ENCODE assay signal across 15 cellular contexts in genomic region chr7:157406971-157407370, GRCh38.
DNase-seq lines count a peak whose midpoint lies in the region; ATAC-seq, FAIRE-seq and TF ChIP-seq lines count a peak whose summit lies in the region.
"Had no signal": no experiment of that assay in that cellular context is flagged by ENCODE, and none has a peak within 500 bp of the region (broad histone marks: within the 10 kb centered on the region; RNA-seq: fewer than 3 reads in every experiment).

No MANE protein-coding gene starts in this region.

- no peaks in the 10 kb centered on the region for H3K9me2 ChIP-seq in SK-N-SH

- H3K4me1 ChIP-seq in SK-N-SH (ENCODE audit: control insufficient read depth in 1 of 2, insufficient read depth in 2 of 2, low read depth in 1 of 2, low read length in 1 of 2) (peaks cover 0 to 29% of the 10 kb centered on the region in 2 experiments; a peak in 2 of 4 replicates), kidney (ENCODE audit: control insufficient read depth in 1 of 2, insufficient read depth in 1 of 2, low read depth in 1 of 2, low read length in 2 of 2) (no peaks in the 10 kb centered on the region)

- POLR2A ChIA-PET in SK-N-SH (lab: Yijun Ruan, JAX): no interaction called here

- no peak for FAIRE-seq in kidney (lab: Jason Lieb, UNC)
- FAIRE-seq: GM12892, GM19239 had no signal

- no peak for TF ChIP-seq RAD21 in SK-N-SH (IDR thresholded peaks at IDR 0.05; ENCODE audit: low read length)

- H3K4me2 ChIP-seq in SK-N-SH: no peak overlapping the region

- CTCF ChIA-PET in SK-N-SH (lab: Yijun Ruan, JAX): interaction anchor here (0.7 to 5.9 kb wide), 12 partner anchors 12 to 134 kb away, joined by 3 to 56 read pairs (median 3); no protein-coding TSS in a partner anchor

- no peak overlapping the region for H2AFZ ChIP-seq in SK-N-SH (ENCODE audit: low read depth)

- no peak for TF ChIP-seq EP300 in SK-N-SH (IDR thresholded peaks at IDR 0.05; ENCODE audit: borderline replicate concordance in 1 of 2, low read depth in 1 of 2, low read length in 1 of 2)

- H4K20me1 ChIP-seq in SK-N-SH (ENCODE audit: insufficient read depth): peaks cover 42% of the 10 kb centered on the region

- DNase-seq in SK-N-SH (peak; percentile 49), H7 (peak; percentile 61), kidney (peak; percentile 67), posterior vena cava (ENCODE audit: low spot score) (peak; percentile 41), brain microvascular endothelial cell (no peak), activated gamma-delta T cell treated with Interleukin-2 at 50 U/mL for 16 hours (no peak)
- no peak for DNase-seq in activated naive CD4-positive, alpha-beta T cell treated with Interleukin-2 at 50 U/mL for 16 hours
- DNase-seq: CD8-positive, alpha-beta T cell; COR-L47; DND-41; GDM1 had no signal

- ATAC-seq in SK-N-SH treated with all-trans-retinoic acid at 6 μM for 48 hours: no peak
- ATAC-seq: CD8-positive, alpha-beta T cell had no signal

- peaks cover 23% of the 10 kb centered on the region for H3F3A ChIP-seq in SK-N-SH (replicated peaks; ENCODE audit: insufficient read depth)

- H3K27me3 ChIP-seq in SK-N-SH (ENCODE audit: insufficient read depth): no peaks in the 10 kb centered on the region
- H3K27me3 ChIP-seq in H7 (ENCODE audit: control insufficient read depth, insufficient read depth, low read length): no peaks in the 10 kb centered on the region
- H3K27me3 ChIP-seq in brain microvascular endothelial cell (replicated peaks): no peaks in the 10 kb centered on the region

- H3K9me3 ChIP-seq in SK-N-SH: no peaks in the 10 kb centered on the region
- no peaks in the 10 kb centered on the region for H3K9me3 ChIP-seq in kidney (ENCODE audit: control insufficient read depth in 1 of 2, low read length in 2 of 2)

- H3K4me3 ChIP-seq in SK-N-SH (ENCODE audit: low read depth in 2 of 2, low read length in 1 of 2) (no peak overlapping the region), H7 (ENCODE audit: insufficient read depth, low read depth, low read length) (no peak overlapping the region), kidney (ENCODE audit: low read length in 2 of 2) (no peak overlapping the region), brain microvascular endothelial cell (ENCODE audit: low read depth, low read length) (no peak overlapping the region)

- intact Hi-C loops in kidney (cut with DNase I): no loop called here
- intact Hi-C loops in posterior vena cava (cut with DNase I): no loop called here

- H3K36me3 ChIP-seq in SK-N-SH (replicated peaks in 1 of 2; ENCODE audit: control insufficient read depth in 1 of 2, insufficient read depth in 2 of 2, low read length in 1 of 2): peaks cover 16 to 54% of the 10 kb centered on the region in 2 experiments
- H3K36me3 ChIP-seq in H7 (replicated peaks; ENCODE audit: control insufficient read depth, insufficient read depth, low read length): peaks cover 10% of the 10 kb centered on the region
- no peaks in the 10 kb centered on the region for H3K36me3 ChIP-seq in kidney (ENCODE audit: control insufficient read depth in 1 of 2, insufficient read depth in 2 of 2, low read length in 2 of 2)
- peaks cover 20% of the 10 kb centered on the region for H3K36me3 ChIP-seq in brain microvascular endothelial cell (replicated peaks)

- in situ Hi-C loops in brain microvascular endothelial cell (cut with HindIII; ENCODE audit: low pct_ligation_motif_present, low sequenced_read_pairs): no loop called here

- TF ChIP-seq CTCF in SK-N-SH (IDR thresholded peaks at IDR 0.05) (no peak), kidney (IDR thresholded peaks at IDR 0.05; ENCODE audit: borderline replicate concordance, extremely low read depth, insufficient read depth) (no peak), brain microvascular endothelial cell (IDR thresholded peaks at IDR 0.05; ENCODE audit: low read depth, low read length, missing control alignments) (no peak)

- no peak overlapping the region for H3K9ac ChIP-seq in SK-N-SH
- H3K9ac ChIP-seq in kidney (ENCODE audit: low read length in 2 of 2): no peak overlapping the region

- peaks cover 15% of the 10 kb centered on the region; the same call in 1 of the 2 replicates for H3K79me2 ChIP-seq in SK-N-SH (ENCODE audit: insufficient read depth)

- 94% methylated on average over 20 of the region's 22 CpGs for WGBS in SK-N-SH (ENCODE audit: low lambda C conversion rate)

- H3K27ac ChIP-seq in SK-N-SH (ENCODE audit: low read depth in 2 of 2, low read length in 1 of 2) (no peak overlapping the region; a peak in 1 of 4 replicates), kidney (ENCODE audit: low read depth in 2 of 2, low read length in 2 of 2) (no peak overlapping the region), brain microvascular endothelial cell (no peak overlapping the region)
- H3K27ac ChIP-seq: 22Rv1 had no signal

TF ChIP-seq in SK-N-SH, 30 proteins besides CTCF, POLR2A, EP300 and RAD21:
- no peak for TF ChIP-seq MEF2A (IDR thresholded peaks at IDR 0.05; ENCODE audit: borderline replicate concordance, low read depth)
- TF ChIP-seq FOXM1 (IDR thresholded peaks at IDR 0.05; ENCODE audit: low read depth): no peak
- no peak for TF ChIP-seq SMC3 (IDR thresholded peaks at IDR 0.05; ENCODE audit: low read depth, low read length)
- TF ChIP-seq RFX5 (IDR thresholded peaks at IDR 0.05; ENCODE audit: low read length): no peak
- no peak for TF ChIP-seq FOSL2 (IDR thresholded peaks at IDR 0.05; ENCODE audit: borderline replicate concordance, low read depth)
- TF ChIP-seq, protein P1, sequence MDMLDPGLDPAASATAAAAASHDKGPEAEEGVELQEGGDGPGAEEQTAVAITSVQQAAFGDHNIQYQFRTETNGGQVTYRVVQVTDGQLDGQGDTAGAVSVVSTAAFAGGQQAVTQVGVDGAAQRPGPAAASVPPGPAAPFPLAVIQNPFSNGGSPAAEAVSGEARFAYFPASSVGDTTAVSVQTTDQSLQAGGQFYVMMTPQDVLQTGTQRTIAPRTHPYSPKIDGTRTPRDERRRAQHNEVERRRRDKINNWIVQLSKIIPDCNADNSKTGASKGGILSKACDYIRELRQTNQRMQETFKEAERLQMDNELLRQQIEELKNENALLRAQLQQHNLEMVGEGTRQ (IDR thresholded peaks at IDR 0.05; ENCODE audit: borderline replicate concordance, low read depth, low read length): no peak
- no peak for TF ChIP-seq NRF1 (IDR thresholded peaks at IDR 0.05; ENCODE audit: low read depth, low read length)

TF ChIP-seq in SK-N-SH treated with all-trans-retinoic acid at 6 μM for 48 hours, 23 proteins besides CTCF, POLR2A, EP300 and RAD21 (continues in another document):
- TF ChIP-seq OSR1 (CRISPR knock-in tag; IDR thresholded peaks at IDR 0.05): no peak
- no peak for TF ChIP-seq PPARA (CRISPR knock-in tag; IDR thresholded peaks at IDR 0.05; ENCODE audit: borderline replicate concordance)
- no peak for TF ChIP-seq ESRRG (CRISPR knock-in tag; IDR thresholded peaks at IDR 0.05)
- TF ChIP-seq, protein P2, sequence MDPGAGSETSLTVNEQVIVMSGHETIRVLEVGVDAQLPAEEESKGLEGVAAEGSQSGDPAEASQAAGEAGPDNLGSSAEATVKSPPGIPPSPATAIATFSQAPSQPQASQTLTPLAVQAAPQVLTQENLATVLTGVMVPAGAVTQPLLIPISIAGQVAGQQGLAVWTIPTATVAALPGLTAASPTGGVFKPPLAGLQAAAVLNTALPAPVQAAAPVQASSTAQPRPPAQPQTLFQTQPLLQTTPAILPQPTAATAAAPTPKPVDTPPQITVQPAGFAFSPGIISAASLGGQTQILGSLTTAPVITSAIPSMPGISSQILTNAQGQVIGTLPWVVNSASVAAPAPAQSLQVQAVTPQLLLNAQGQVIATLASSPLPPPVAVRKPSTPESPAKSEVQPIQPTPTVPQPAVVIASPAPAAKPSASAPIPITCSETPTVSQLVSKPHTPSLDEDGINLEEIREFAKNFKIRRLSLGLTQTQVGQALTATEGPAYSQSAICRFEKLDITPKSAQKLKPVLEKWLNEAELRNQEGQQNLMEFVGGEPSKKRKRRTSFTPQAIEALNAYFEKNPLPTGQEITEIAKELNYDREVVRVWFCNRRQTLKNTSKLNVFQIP (CRISPR knock-in tag; IDR thresholded peaks at IDR 0.05; ENCODE audit: borderline replicate concordance, low read depth): no peak
- TF ChIP-seq SNAI2 (CRISPR knock-in tag; IDR thresholded peaks at IDR 0.05): no peak
- no peak for TF ChIP-seq TCF4 (CRISPR knock-in tag; IDR thresholded peaks at IDR 0.05; ENCODE audit: borderline replicate concordance)
- no peak for TF ChIP-seq ARNTL (CRISPR knock-in tag; IDR thresholded peaks at IDR 0.05; ENCODE audit: borderline replicate concordance, low read depth)
- TF ChIP-seq CSRNP3 (CRISPR knock-in tag; IDR thresholded peaks at IDR 0.05): no peak

Comparison
In these comparisons a context has a peak if more than half of its experiments do, and no peak if none do; other contexts are left out.
1. DNase-seq: peak in SK-N-SH (single experiment), H7 (single experiment), kidney (single experiment) and posterior vena cava (single experiment); none in brain microvascular endothelial cell (single experiment), activated gamma-delta T cell treated with Interleukin-2 at 50 U/mL for 16 hours (single experiment) and activated naive CD4-positive, alpha-beta T cell treated with Interleukin-2 at 50 U/mL for 16 hours (single experiment).